In genomic region chr2:216664593-216665034, GRCh38 we compare ENCODE assay signal across 7 cellular contexts. TPM values are rescaled to one million over a fixed set of nuclear protein-coding genes. Genes with fewer than 3 reads are reported as not detected.
A peak's percentile ranks its signal among the peaks of the same experiment; 100 is the strongest.
DNase-seq lines count a peak whose midpoint lies in the region; FAIRE-seq and TF ChIP-seq lines count a peak whose summit lies in the region.

No MANE protein-coding gene starts in this region.

- peak overlapping the region; percentile 2 for H2BK120ac ChIP-seq in trophoblast cell (ENCODE audit: insufficient read depth, low read length, poor library complexity)

- H3K27me3 ChIP-seq in HUES48 (ENCODE audit: control insufficient read depth, insufficient read depth, low read length): no peaks in the 10 kb centered on the region
- no peaks in the 10 kb centered on the region for H3K27me3 ChIP-seq in bronchial epithelial cell (ENCODE audit: control insufficient read depth, insufficient read depth, low read length)
- no peaks in the 10 kb centered on the region for H3K27me3 ChIP-seq in trophoblast cell (ENCODE audit: insufficient read depth, low read length)

- no peak overlapping the region for H2AK5ac ChIP-seq in trophoblast cell (ENCODE audit: low read length)

- peak; percentile 14 for TF ChIP-seq CTCF in GM12873 (IDR thresholded peaks at IDR 0.05; ENCODE audit: insufficient read depth, low read depth, low read length, missing control alignments)
- peak; percentile 42 for TF ChIP-seq CTCF in bronchial epithelial cell (IDR thresholded peaks at IDR 0.05; ENCODE audit: insufficient read depth, low read length, severe bottlenecking)

- H3K14ac ChIP-seq in trophoblast cell (ENCODE audit: low read length): no peak overlapping the region

- no peaks in the 10 kb centered on the region for H3K79me2 ChIP-seq in trophoblast cell (ENCODE audit: control insufficient read depth, insufficient read depth, low read length, poor library complexity)

- H3K27ac ChIP-seq in HUES48 (ENCODE audit: low read depth, low read length) (peak overlapping the region; percentile 38), trophoblast cell (ENCODE audit: low read depth, low read length) (peak overlapping the region; percentile 91)

- no peak overlapping the region for H3K18ac ChIP-seq in trophoblast cell (ENCODE audit: low read length)

- no peak overlapping the region for H3K23ac ChIP-seq in trophoblast cell (ENCODE audit: low read length)

- peaks cover 5% of the 10 kb centered on the region for H3K79me1 ChIP-seq in trophoblast cell (ENCODE audit: low read length)

- H4K12ac ChIP-seq in trophoblast cell (ENCODE audit: low read depth, low read length): no peak overlapping the region

- H3K4me2 ChIP-seq in trophoblast cell (ENCODE audit: low read length): no peak overlapping the region

- WGBS in trophoblast cell (ENCODE audit: extremely low coverage, insufficient coverage, insufficient read length): no CpG with 5 or more reads among the region's 6 CpGs

- H3K9ac ChIP-seq in HUES48 (ENCODE audit: low read depth, low read length) (no peak overlapping the region), trophoblast cell (ENCODE audit: low read length) (no peak overlapping the region)

- no peak overlapping the region for H4K8ac ChIP-seq in trophoblast cell (ENCODE audit: low read depth, low read length)

- no peak overlapping the region for H2BK12ac ChIP-seq in trophoblast cell (ENCODE audit: low read length)

- no peak overlapping the region for H2AFZ ChIP-seq in trophoblast cell (ENCODE audit: insufficient read depth, low read length, poor library complexity)

- H4K91ac ChIP-seq in trophoblast cell (ENCODE audit: low read depth, low read length): peak overlapping the region; percentile 33

- H3K9me3 ChIP-seq in HUES48 (ENCODE audit: control insufficient read depth, insufficient read depth, low read length): no peaks in the 10 kb centered on the region
- peaks cover 2% of the 10 kb centered on the region for H3K9me3 ChIP-seq in trophoblast cell (ENCODE audit: insufficient read depth, low read depth, low read length)

- H3K4me3 ChIP-seq in HUES48 (ENCODE audit: low read depth, low read length): no peak overlapping the region
- no peak overlapping the region for H3K4me3 ChIP-seq in bronchial epithelial cell (ENCODE audit: low read depth, low read length)
- no peak overlapping the region for H3K4me3 ChIP-seq in trophoblast cell (ENCODE audit: low read depth, low read length)

- H3K4ac ChIP-seq in trophoblast cell (ENCODE audit: low read depth, low read length): no peak overlapping the region

- H2BK5ac ChIP-seq in trophoblast cell (ENCODE audit: low read depth, low read length, poor library complexity): no peak overlapping the region

- H3K36me3 ChIP-seq in HUES48 (ENCODE audit: control insufficient read depth, insufficient read depth, low read length): peaks cover 33% of the 10 kb centered on the region
- peaks cover 3% of the 10 kb centered on the region for H3K36me3 ChIP-seq in bronchial epithelial cell (ENCODE audit: control insufficient read depth, insufficient read depth, low read length)
- H3K36me3 ChIP-seq in trophoblast cell (ENCODE audit: control insufficient read depth in 1 of 2, insufficient read depth in 2 of 2, low read length in 2 of 2): peaks cover 31 to 36% of the 10 kb centered on the region in 2 experiments

- H3K4me1 ChIP-seq in HUES48 (ENCODE audit: control insufficient read depth, insufficient read depth, low read length) (peaks cover 17% of the 10 kb centered on the region), trophoblast cell (ENCODE audit: control insufficient read depth in 1 of 2, insufficient read depth in 2 of 2, low read length in 2 of 2) (peaks cover 15 to 25% of the 10 kb centered on the region in 2 experiments)

- peak; percentile 23 for FAIRE-seq in bronchial epithelial cell (lab: Jason Lieb, UNC)

- DNase-seq in bronchial epithelial cell (ENCODE audit: low read depth) (peak; percentile 48), trophoblast cell (no peak), globus pallidus (ENCODE audit: low spot score) (no peak), NCI-H2081 treated with DMSO at 0.1 percent for 48 hours (lab: John Stamatoyannopoulos, UW) (no peak), NCI-H2227 treated with DMSO at 0.1 percent for 48 hours (lab: John Stamatoyannopoulos, UW) (no peak)

RNA-seq across cellular contexts. Expression of gene IGFBP5, which starts 30.7 kb away (rescaled TPM):
- 0.51 and 9.2 TPM in 2 replicates for total RNA-seq in bronchial epithelial cell
- polyA plus RNA-seq in trophoblast cell (2013): 356 and 375 TPM in 2 replicates

RNA-seq across cellular contexts. Expression of gene IGFBP2, which starts 31.4 kb away (rescaled TPM):
- 41.1 and 329 TPM in 2 replicates for total RNA-seq in bronchial epithelial cell
- 654 and 672 TPM in 2 replicates for polyA plus RNA-seq in trophoblast cell (2013)
